23 cellular contexts compared by ENCODE assay signal in the genomic region with DNA sequence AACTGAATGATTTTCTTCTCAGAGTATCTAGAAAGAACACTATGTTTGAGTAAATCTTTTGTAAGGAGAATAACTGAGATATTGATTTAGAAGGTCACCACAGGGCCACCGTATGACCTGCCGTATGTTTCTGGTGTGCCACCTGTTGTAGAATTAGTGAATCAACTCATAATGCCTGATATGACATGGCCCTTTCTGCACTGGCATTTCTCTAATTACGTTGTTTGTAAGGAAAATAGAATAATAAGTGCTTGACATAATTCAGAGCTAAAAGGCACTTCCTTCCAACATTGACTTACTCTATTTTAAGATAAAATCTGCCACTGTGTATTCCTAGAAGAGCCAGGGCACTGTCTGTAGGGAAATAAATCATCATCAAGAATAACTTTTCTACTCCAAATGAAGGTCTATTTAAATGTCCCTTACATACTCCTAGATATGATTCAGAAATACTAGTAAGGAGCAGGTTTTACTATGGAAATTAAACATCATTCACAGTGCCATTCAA.
DNase-seq lines count a peak whose midpoint lies in the region; ATAC-seq and TF ChIP-seq lines count a peak whose summit lies in the region.
"Had no signal": no experiment of that assay in that cellular context is flagged by ENCODE, and none has a peak within 500 bp of the region (broad histone marks: within the 10 kb centered on the region; RNA-seq: fewer than 3 reads in every experiment).

No MANE protein-coding gene starts in this region.

- no peaks in the 10 kb centered on the region for H3K27me3 Mint-ChIP-seq in natural killer cell treated with Interleukin-12 subunit alpha and Interleukin-12 subunit beta and Interleukin-15 and Interleukin-18, amount 100 ng/mL, for 72 hours
- no peaks in the 10 kb centered on the region for H3K27me3 Mint-ChIP-seq in activated CD8-positive, alpha-beta memory T cell treated with anti-CD3 and anti-CD28 coated beads, Interleukin-2, amount 10 ng/mL, durations not matched to agents 7 days and 5 days
- H3K27me3 Mint-ChIP-seq: CD4-positive, CD25-positive, alpha-beta regulatory T cell had no signal

- H3K9ac ChIP-seq in skeletal muscle tissue (ENCODE audit: low read depth in 1 of 3, low read length in 3 of 3): no peak overlapping the region

- no peak for TF ChIP-seq POLR2A in gastroesophageal sphincter (IDR thresholded peaks at IDR 0.05)

- TF ChIP-seq EP300 in gastroesophageal sphincter (IDR thresholded peaks at IDR 0.05): no peak

- H3K4me1 ChIP-seq in heart right ventricle (peaks cover 0 to 30% (median 8%) of the 10 kb centered on the region in 9 donors), right atrium auricular region (no peaks in the 10 kb centered on the region), gastroesophageal sphincter (peaks cover 0 to 37% (median 7%) of the 10 kb centered on the region in 3 donors), skeletal muscle tissue (ENCODE audit: control insufficient read depth in 3 of 3, insufficient read depth in 3 of 3, low read length in 3 of 3) (peaks cover 0 to 9% (median 9%) of the 10 kb centered on the region in 3 donors)
- H3K4me1 ChIP-seq: Caco-2, SJCRH30 had no signal

- intact Hi-C loops in heart right ventricle (cut with DNase I): no loop called here

- no peaks in the 10 kb centered on the region for H3K9me3 Mint-ChIP-seq in natural killer cell treated with Interleukin-12 subunit alpha and Interleukin-12 subunit beta and Interleukin-15 and Interleukin-18, amount 100 ng/mL, for 72 hours
- no peaks in the 10 kb centered on the region for H3K9me3 Mint-ChIP-seq in activated CD8-positive, alpha-beta memory T cell treated with anti-CD3 and anti-CD28 coated beads, Interleukin-2, amount 10 ng/mL, durations not matched to agents 7 days and 5 days (ENCODE audit: low read depth)
- H3K9me3 Mint-ChIP-seq: CD4-positive, CD25-positive, alpha-beta regulatory T cell had no signal

- peak in 1 of 8 donors; percentile 46 for ATAC-seq in heart right ventricle
- peak; percentile 49 for ATAC-seq in SK-N-SH treated with all-trans-retinoic acid at 6 μM for 48 hours
- no peak for ATAC-seq in gastroesophageal sphincter
- no peak for ATAC-seq in natural killer cell treated with Interleukin-12 subunit alpha and Interleukin-12 subunit beta and Interleukin-15 and Interleukin-18, amount 100 ng/mL, for 72 hours
- no peak for ATAC-seq in GM19463 (IDR thresholded peaks at IDR 0.05; ENCODE audit: unreplicated experiment)
- ATAC-seq in activated CD8-positive, alpha-beta memory T cell treated with anti-CD3 and anti-CD28 coated beads, Interleukin-2, amount 10 ng/mL, durations not matched to agents 7 days and 5 days: no peak
- ATAC-seq: GM12878 had no signal

- DNase-seq in heart right ventricle: no peak
- DNase-seq in right atrium auricular region (ENCODE audit: low spot score): no peak
- no peak for DNase-seq in natural killer cell treated with Interleukin-12 subunit alpha and Interleukin-12 subunit beta and Interleukin-15 and Interleukin-18, amount 100 ng/mL, for 72 hours (ENCODE audit: low spot score)
- no peak for DNase-seq in activated CD8-positive, alpha-beta memory T cell treated with anti-CD3 and anti-CD28 coated beads, Interleukin-2, amount 10 ng/mL, durations not matched to agents 7 days and 5 days
- DNase-seq: BE2C; Caco-2; CD4-positive, CD25-positive, alpha-beta regulatory T cell; DMS153; GDM1; KBM-7; MV-4-11; NCI-H1417; NCI-H187; NCI-H2107; NCI-H2227 treated with DMSO at 0.1 percent for 48 hours; NCI-H510A treated with DMSO at 0.1 percent for 48 hours; NCI-H82; SJCRH30 had no signal

- no peaks in the 10 kb centered on the region for H3K9me3 ChIP-seq in heart right ventricle
- no peaks in the 10 kb centered on the region for H3K9me3 ChIP-seq in right atrium auricular region
- H3K9me3 ChIP-seq in gastroesophageal sphincter: no peaks in the 10 kb centered on the region
- no peaks in the 10 kb centered on the region for H3K9me3 ChIP-seq in skeletal muscle tissue (ENCODE audit: control insufficient read depth in 3 of 3, low read length in 3 of 3)
- H3K9me3 ChIP-seq: BE2C, Caco-2, SJCRH30 had no signal

- CTCF ChIA-PET in activated CD8-positive, alpha-beta memory T cell treated with anti-CD3 and anti-CD28 coated beads, Interleukin-2, amount 10 ng/mL, durations not matched to agents 7 days and 5 days (lab: Charles Lee): no interaction called here

- 59 to 69% methylated on average over 3 of the region's 3 CpGs for WGBS in heart right ventricle, 2 donors
- WGBS in gastroesophageal sphincter (ENCODE audit: low coverage in 1 of 2), 2 donors: 35 to 46% methylated on average over 3 of the region's 3 CpGs

- no peaks in the 10 kb centered on the region for H3K36me3 Mint-ChIP-seq in natural killer cell treated with Interleukin-12 subunit alpha and Interleukin-12 subunit beta and Interleukin-15 and Interleukin-18, amount 100 ng/mL, for 72 hours
- H3K36me3 Mint-ChIP-seq in activated CD8-positive, alpha-beta memory T cell treated with anti-CD3 and anti-CD28 coated beads, Interleukin-2, amount 10 ng/mL, durations not matched to agents 7 days and 5 days: no peaks in the 10 kb centered on the region
- H3K36me3 Mint-ChIP-seq: CD4-positive, CD25-positive, alpha-beta regulatory T cell had no signal

- TF ChIP-seq CTCF in heart right ventricle (IDR thresholded peaks at IDR 0.05) (no peak), right atrium auricular region (IDR thresholded peaks at IDR 0.05) (no peak), gastroesophageal sphincter (IDR thresholded peaks at IDR 0.05) (no peak)

- H3K4me3 ChIP-seq in heart right ventricle (no peak overlapping the region), right atrium auricular region (no peak overlapping the region), gastroesophageal sphincter (no peak overlapping the region), skeletal muscle tissue (ENCODE audit: low read length in 3 of 3) (no peak overlapping the region)
- H3K4me3 ChIP-seq: GM12878, SJCRH30 had no signal

- no peaks in the 10 kb centered on the region for H3K27me3 ChIP-seq in heart right ventricle
- H3K27me3 ChIP-seq in right atrium auricular region: no peaks in the 10 kb centered on the region
- no peaks in the 10 kb centered on the region for H3K27me3 ChIP-seq in gastroesophageal sphincter
- no peaks in the 10 kb centered on the region for H3K27me3 ChIP-seq in skeletal muscle tissue (ENCODE audit: control insufficient read depth in 3 of 3, insufficient read depth in 3 of 3, low read length in 3 of 3)
- H3K27me3 ChIP-seq: BE2C, SJCRH30 had no signal

- no peak overlapping the region for H3K27ac Mint-ChIP-seq in natural killer cell treated with Interleukin-12 subunit alpha and Interleukin-12 subunit beta and Interleukin-15 and Interleukin-18, amount 100 ng/mL, for 72 hours
- no peak overlapping the region for H3K27ac Mint-ChIP-seq in activated CD8-positive, alpha-beta memory T cell treated with anti-CD3 and anti-CD28 coated beads, Interleukin-2, amount 10 ng/mL, durations not matched to agents 7 days and 5 days

- H3K4me3 Mint-ChIP-seq in natural killer cell treated with Interleukin-12 subunit alpha and Interleukin-12 subunit beta and Interleukin-15 and Interleukin-18, amount 100 ng/mL, for 72 hours: no peak overlapping the region
- H3K4me3 Mint-ChIP-seq in activated CD8-positive, alpha-beta memory T cell treated with anti-CD3 and anti-CD28 coated beads, Interleukin-2, amount 10 ng/mL, durations not matched to agents 7 days and 5 days: no peak overlapping the region
- H3K4me3 Mint-ChIP-seq: CD4-positive, CD25-positive, alpha-beta regulatory T cell had no signal

- H3K27ac ChIP-seq in heart right ventricle (peak overlapping the region in 8 of 10 donors; percentile 1 to 66 (median 30)), right atrium auricular region (peak overlapping the region in 1 of 2 donors; percentile 41), gastroesophageal sphincter (peak overlapping the region in 3 of 4 donors; percentile 23 to 54 (median 38)), skeletal muscle tissue (ENCODE audit: low read depth, low read length) (peak overlapping the region; percentile 22)
- H3K27ac ChIP-seq: SJCRH30 had no signal

- no peaks in the 10 kb centered on the region for H3K4me1 Mint-ChIP-seq in natural killer cell treated with Interleukin-12 subunit alpha and Interleukin-12 subunit beta and Interleukin-15 and Interleukin-18, amount 100 ng/mL, for 72 hours (ENCODE audit: low read depth in 2 of 2)
- no peaks in the 10 kb centered on the region for H3K4me1 Mint-ChIP-seq in activated CD8-positive, alpha-beta memory T cell treated with anti-CD3 and anti-CD28 coated beads, Interleukin-2, amount 10 ng/mL, durations not matched to agents 7 days and 5 days

- H3K36me3 ChIP-seq in heart right ventricle: peaks cover 0 to 34% (median 0%) of the 10 kb centered on the region in 9 donors
- H3K36me3 ChIP-seq in right atrium auricular region: peaks cover 7% of the 10 kb centered on the region
- peaks cover 0 to 10% of the 10 kb centered on the region in 2 donors for H3K36me3 ChIP-seq in gastroesophageal sphincter
- H3K36me3 ChIP-seq in skeletal muscle tissue (ENCODE audit: control insufficient read depth in 3 of 3, insufficient read depth in 3 of 3, low read length in 3 of 3): no peaks in the 10 kb centered on the region
- H3K36me3 ChIP-seq: SJCRH30 had no signal

TF ChIP-seq in SK-N-SH treated with all-trans-retinoic acid at 6 μM for 48 hours, 23 proteins besides CTCF, POLR2A, EP300 and RAD21:
- TF ChIP-seq ZC3H10 (CRISPR knock-in tag; IDR thresholded peaks at IDR 0.05): no peak
- peak; percentile 94 for TF ChIP-seq SNAI2 (CRISPR knock-in tag; IDR thresholded peaks at IDR 0.05)
- peak; percentile 93 for TF ChIP-seq ISL1 (CRISPR knock-in tag; IDR thresholded peaks at IDR 0.05)
